In genomic region chr2:17851731-17852585, GRCh38 we compare ENCODE assay signal across 9 cellular contexts. TPM values are rescaled to one million over a fixed set of nuclear protein-coding genes. Genes with fewer than 3 reads are reported as not detected.
A peak's percentile ranks its signal among the peaks of the same experiment; 100 is the strongest.
DNase-seq lines count a peak whose midpoint lies in the region; ATAC-seq and TF ChIP-seq lines count a peak whose summit lies in the region.
"Had no signal": no experiment of that assay in that cellular context is flagged by ENCODE, and none has a peak within 500 bp of the region (broad histone marks: within the 10 kb centered on the region; RNA-seq: fewer than 3 reads in every experiment).

No MANE protein-coding gene starts in this region.

- no peaks in the 10 kb centered on the region for H3K9me3 ChIP-seq in AG04450 (ENCODE audit: control insufficient read depth, insufficient read depth, low read length)
- H3K9me3 ChIP-seq in MG63, result no peaks in the 10 kb centered on the region

- no peaks in the 10 kb centered on the region for H3K36me3 ChIP-seq in MG63

- POLR2A ChIA-PET in AG04450 (lab: Yijun Ruan, JAX), result no interaction called here

- H3K27ac ChIP-seq in AG04450 (ENCODE audit: low read depth, low read length), result no peak overlapping the region

- DNase-seq in AG04450 (ENCODE audit: low read depth, low spot score) (peak; percentile 34), HFF-Myc (ENCODE audit: extremely low read depth, low read depth) (peak; percentile 65), MG63 (peak; percentile 54), epidermal melanocyte (ENCODE audit: insufficient read length, low spot score) (peak; percentile 65), myocyte (ENCODE audit: low read depth) (peak; percentile 86), GF-D8 (lab: John Stamatoyannopoulos, UW) (no peak)

- H3K27me3 ChIP-seq in AG04450 (ENCODE audit: control insufficient read depth, insufficient read depth, low read length) (no peaks in the 10 kb centered on the region), MG63 (no peaks in the 10 kb centered on the region)

- CTCF ChIA-PET in AG04450 (lab: Charles Lee), result interaction anchor here (0.6 to 6.2 kb wide), 18 partner anchors 8 to 528 kb away, joined by 3 to 94 read pairs (median 4); no protein-coding TSS in a partner anchor

- H3K4me3 ChIP-seq in AG04450 (ENCODE audit: low read depth, low read length), result no peak overlapping the region
- H3K4me3 ChIP-seq in HFF-Myc (replicated peaks; ENCODE audit: low read depth, low read length), result no peak overlapping the region
- H3K4me3 ChIP-seq in MG63, result no peak overlapping the region

- TF ChIP-seq CTCF in AG04450 (IDR thresholded peaks at IDR 0.05; ENCODE audit: low read depth, low read length), result peak; percentile 95
- peak; percentile 93 for TF ChIP-seq CTCF in GM12872 (IDR thresholded peaks at IDR 0.05; ENCODE audit: insufficient read depth, low read depth, low read length)
- TF ChIP-seq CTCF in HFF-Myc (IDR thresholded peaks at IDR 0.05; ENCODE audit: low read depth, low read length, missing control alignments), result peak; percentile 76

- peak; percentile 90 for ATAC-seq in SK-N-SH treated with all-trans-retinoic acid at 6 μM for 48 hours

TF ChIP-seq in SK-N-SH treated with all-trans-retinoic acid at 6 μM for 48 hours, 23 proteins besides CTCF, POLR2A, EP300 and RAD21:
- TF ChIP-seq CSDC2 (CRISPR knock-in tag; IDR thresholded peaks at IDR 0.05) (no peak), ZFP3 (CRISPR knock-in tag; IDR thresholded peaks at IDR 0.05) (no peak), ZFP30 (CRISPR knock-in tag; IDR thresholded peaks at IDR 0.05) (no peak), ISL1 (CRISPR knock-in tag; IDR thresholded peaks at IDR 0.05) (no peak)

RNA-seq across cellular contexts. Expression of gene KCNS3, which starts 26.5 kb away (rescaled TPM):
- polyA plus RNA-seq in AG04450 (2011; rRNA removed), result 0.32 and 0.46 TPM in 2 replicates
- polyA minus RNA-seq in AG04450 (2011; rRNA and poly(A)+ RNA removed), result 0.41 and 0.83 TPM in 2 replicates
- total RNA-seq in MG63 (2014; rRNA removed; shearing (Covaris generic); ENCODE audit: low replicate concordance), result 5.2 and 10.7 TPM in 2 replicates
- 8.8 and 18.0 TPM in 2 replicates for total RNA-seq in myocyte
- polyA plus RNA-seq in myocyte (2012), result 8.2 TPM

RNA-seq across cellular contexts. Expression of gene MSGN1, which starts 35.7 kb away (rescaled TPM):
- polyA plus RNA-seq in AG04450 (2011; rRNA removed), result not detected in 2 replicates
- polyA minus RNA-seq in AG04450 (2011; rRNA and poly(A)+ RNA removed), result not detected in 2 replicates
- not detected in 2 replicates for total RNA-seq in MG63 (2014; rRNA removed; shearing (Covaris generic); ENCODE audit: low replicate concordance)
- total RNA-seq in myocyte, result not detected in 2 replicates
- polyA plus RNA-seq in myocyte (2012), result not detected
- total RNA-seq: skeletal muscle tissue had no signal
